ENCODE assay signal across 13 cellular contexts in genomic region chrX:115972717-115973116, GRCh38.
"Had no signal": no experiment of that assay in that cellular context is flagged by ENCODE, and none has a peak within 500 bp of the region (broad histone marks: within the 10 kb centered on the region; RNA-seq: fewer than 3 reads in every experiment).

No MANE protein-coding gene starts in this region.

- H3K9me3 ChIP-seq: ovary, thoracic aorta had no signal

- DNase-seq: activated B cell treated with CpG ODN at 0.5 μM for 24 hours; activated CD4-positive, alpha-beta T cell treated with anti-CD3 and anti-CD28 coated beads, Interleukin-2, amount 10 ng/mL, durations not matched to agents 24 days and 14 days; activated naive CD4-positive, alpha-beta T cell treated with anti-CD3 and anti-CD28 coated beads for 36 hours; caudate nucleus; cortex of kidney; effector CD8-positive, alpha-beta T cell; glutamatergic neuron; nephron progenitor cell; ovary; stomach; T-helper 1 cell had no signal

- H3K4me1 ChIP-seq: stomach had no signal

- H3K36me3 ChIP-seq: ovary, stomach, thoracic aorta had no signal

- H3K4me3 ChIP-seq: ovary, skin epidermis, stomach, thoracic aorta had no signal

- H3K27ac ChIP-seq: ovary, skin epidermis, stomach, thoracic aorta had no signal

- H3K27me3 ChIP-seq: ovary had no signal
